In the genomic region with DNA sequence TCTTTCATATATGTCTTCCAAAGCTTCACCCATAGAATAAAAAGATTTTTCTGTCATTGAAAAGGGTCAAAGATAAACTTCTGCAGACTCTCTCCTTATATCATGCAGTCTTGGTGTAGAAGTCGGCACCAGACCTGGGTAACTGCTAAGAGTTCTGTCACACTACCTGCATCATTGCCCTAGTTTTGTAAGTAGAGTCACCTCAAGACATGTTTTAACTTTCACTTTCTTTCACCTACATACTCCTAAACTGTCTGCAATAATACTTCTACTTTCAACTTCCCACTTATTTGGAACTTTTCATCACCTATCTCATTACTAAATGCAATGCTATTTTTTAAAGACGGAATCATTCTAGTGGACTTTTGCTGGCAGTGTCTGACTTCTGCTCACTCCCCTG, we compare ENCODE assay signal across 1 cellular context.
TF ChIP-seq lines count a peak whose summit lies in the region.

No MANE protein-coding gene starts in this region.

TF ChIP-seq in GM23338, 12 proteins besides CTCF, POLR2A, EP300 and RAD21 (continued from another document):
- TF ChIP-seq, protein P1, sequence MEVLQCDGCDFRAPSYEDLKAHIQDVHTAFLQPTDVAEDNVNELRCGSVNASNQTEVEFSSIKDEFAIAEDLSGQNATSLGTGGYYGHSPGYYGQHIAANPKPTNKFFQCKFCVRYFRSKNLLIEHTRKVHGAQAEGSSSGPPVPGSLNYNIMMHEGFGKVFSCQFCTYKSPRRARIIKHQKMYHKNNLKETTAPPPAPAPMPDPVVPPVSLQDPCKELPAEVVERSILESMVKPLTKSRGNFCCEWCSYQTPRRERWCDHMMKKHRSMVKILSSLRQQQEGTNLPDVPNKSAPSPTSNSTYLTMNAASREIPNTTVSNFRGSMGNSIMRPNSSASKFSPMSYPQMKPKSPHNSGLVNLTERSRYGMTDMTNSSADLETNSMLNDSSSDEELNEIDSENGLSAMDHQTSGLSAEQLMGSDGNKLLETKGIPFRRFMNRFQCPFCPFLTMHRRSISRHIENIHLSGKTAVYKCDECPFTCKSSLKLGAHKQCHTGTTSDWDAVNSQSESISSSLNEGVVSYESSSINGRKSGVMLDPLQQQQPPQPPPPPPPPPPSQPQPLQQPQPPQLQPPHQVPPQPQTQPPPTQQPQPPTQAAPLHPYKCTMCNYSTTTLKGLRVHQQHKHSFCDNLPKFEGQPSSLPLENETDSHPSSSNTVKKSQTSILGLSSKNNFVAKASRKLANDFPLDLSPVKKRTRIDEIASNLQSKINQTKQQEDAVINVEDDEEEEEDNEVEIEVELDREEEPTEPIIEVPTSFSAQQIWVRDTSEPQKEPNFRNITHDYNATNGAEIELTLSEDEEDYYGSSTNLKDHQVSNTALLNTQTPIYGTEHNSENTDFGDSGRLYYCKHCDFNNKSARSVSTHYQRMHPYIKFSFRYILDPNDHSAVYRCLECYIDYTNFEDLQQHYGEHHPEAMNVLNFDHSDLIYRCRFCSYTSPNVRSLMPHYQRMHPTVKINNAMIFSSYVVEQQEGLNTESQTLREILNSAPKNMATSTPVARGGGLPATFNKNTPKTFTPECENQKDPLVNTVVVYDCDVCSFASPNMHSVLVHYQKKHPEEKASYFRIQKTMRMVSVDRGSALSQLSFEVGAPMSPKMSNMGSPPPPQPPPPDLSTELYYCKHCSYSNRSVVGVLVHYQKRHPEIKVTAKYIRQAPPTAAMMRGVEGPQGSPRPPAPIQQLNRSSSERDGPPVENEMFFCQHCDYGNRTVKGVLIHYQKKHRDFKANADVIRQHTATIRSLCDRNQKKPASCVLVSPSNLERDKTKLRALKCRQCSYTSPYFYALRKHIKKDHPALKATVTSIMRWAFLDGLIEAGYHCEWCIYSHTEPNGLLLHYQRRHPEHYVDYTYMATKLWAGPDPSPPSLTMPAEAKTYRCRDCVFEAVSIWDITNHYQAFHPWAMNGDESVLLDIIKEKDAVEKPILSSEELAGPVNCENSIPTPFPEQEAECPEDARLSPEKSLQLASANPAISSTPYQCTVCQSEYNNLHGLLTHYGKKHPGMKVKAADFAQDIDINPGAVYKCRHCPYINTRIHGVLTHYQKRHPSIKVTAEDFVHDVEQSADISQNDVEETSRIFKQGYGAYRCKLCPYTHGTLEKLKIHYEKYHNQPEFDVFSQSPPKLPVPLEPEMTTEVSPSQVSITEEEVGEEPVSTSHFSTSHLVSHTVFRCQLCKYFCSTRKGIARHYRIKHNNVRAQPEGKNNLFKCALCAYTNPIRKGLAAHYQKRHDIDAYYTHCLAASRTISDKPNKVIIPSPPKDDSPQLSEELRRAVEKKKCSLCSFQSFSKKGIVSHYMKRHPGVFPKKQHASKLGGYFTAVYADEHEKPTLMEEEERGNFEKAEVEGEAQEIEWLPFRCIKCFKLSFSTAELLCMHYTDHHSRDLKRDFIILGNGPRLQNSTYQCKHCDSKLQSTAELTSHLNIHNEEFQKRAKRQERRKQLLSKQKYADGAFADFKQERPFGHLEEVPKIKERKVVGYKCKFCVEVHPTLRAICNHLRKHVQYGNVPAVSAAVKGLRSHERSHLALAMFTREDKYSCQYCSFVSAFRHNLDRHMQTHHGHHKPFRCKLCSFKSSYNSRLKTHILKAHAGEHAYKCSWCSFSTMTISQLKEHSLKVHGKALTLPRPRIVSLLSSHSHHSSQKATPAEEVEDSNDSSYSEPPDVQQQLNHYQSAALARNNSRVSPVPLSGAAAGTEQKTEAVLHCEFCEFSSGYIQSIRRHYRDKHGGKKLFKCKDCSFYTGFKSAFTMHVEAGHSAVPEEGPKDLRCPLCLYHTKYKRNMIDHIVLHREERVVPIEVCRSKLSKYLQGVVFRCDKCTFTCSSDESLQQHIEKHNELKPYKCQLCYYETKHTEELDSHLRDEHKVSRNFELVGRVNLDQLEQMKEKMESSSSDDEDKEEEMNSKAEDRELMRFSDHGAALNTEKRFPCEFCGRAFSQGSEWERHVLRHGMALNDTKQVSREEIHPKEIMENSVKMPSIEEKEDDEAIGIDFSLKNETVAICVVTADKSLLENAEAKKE (CRISPR knock-in tag; IDR thresholded peaks at IDR 0.05), result no peak
- TF ChIP-seq, protein P2, sequence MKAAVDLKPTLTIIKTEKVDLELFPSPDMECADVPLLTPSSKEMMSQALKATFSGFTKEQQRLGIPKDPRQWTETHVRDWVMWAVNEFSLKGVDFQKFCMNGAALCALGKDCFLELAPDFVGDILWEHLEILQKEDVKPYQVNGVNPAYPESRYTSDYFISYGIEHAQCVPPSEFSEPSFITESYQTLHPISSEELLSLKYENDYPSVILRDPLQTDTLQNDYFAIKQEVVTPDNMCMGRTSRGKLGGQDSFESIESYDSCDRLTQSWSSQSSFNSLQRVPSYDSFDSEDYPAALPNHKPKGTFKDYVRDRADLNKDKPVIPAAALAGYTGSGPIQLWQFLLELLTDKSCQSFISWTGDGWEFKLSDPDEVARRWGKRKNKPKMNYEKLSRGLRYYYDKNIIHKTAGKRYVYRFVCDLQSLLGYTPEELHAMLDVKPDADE (IDR thresholded peaks at IDR 0.05), result no peak
- TF ChIP-seq JUNB (IDR thresholded peaks at IDR 0.05; ENCODE audit: unreplicated experiment) (no peak), STAT1 (IDR thresholded peaks at IDR 0.05; ENCODE audit: unreplicated experiment) (no peak), ZNF331 (CRISPR knock-in tag; IDR thresholded peaks at IDR 0.05; ENCODE audit: low read depth) (no peak), POLR2AphosphoS5 (IDR thresholded peaks at IDR 0.05; ENCODE audit: low read depth) (no peak)
